Comparison of ENCODE assay signal across 10 cellular contexts in genomic region chr5:99004960-99005359, GRCh38.
DNase-seq lines count a peak whose midpoint lies in the region; ATAC-seq and TF ChIP-seq lines count a peak whose summit lies in the region.
"Had no signal": no experiment of that assay in that cellular context is flagged by ENCODE, and none has a peak within 500 bp of the region (broad histone marks: within the 10 kb centered on the region; RNA-seq: fewer than 3 reads in every experiment).

No MANE protein-coding gene starts in this region.

- H3K79me2 ChIP-seq in smooth muscle cell (ENCODE audit: low read depth): no peaks in the 10 kb centered on the region

- ATAC-seq in GM18520 (IDR thresholded peaks at IDR 0.05; ENCODE audit: unreplicated experiment) (peak; percentile 100), GM21423 (IDR thresholded peaks at IDR 0.05; ENCODE audit: unreplicated experiment) (peak; percentile 100), HG03280 (IDR thresholded peaks at IDR 0.05; ENCODE audit: unreplicated experiment) (peak; percentile 99)

- no peak overlapping the region for H2AFZ ChIP-seq in smooth muscle cell (ENCODE audit: low read depth)

- H3K27ac ChIP-seq in smooth muscle cell (ENCODE audit: low read depth): no peak overlapping the region

- H3K27me3 ChIP-seq in smooth muscle cell (ENCODE audit: low read depth): no peaks in the 10 kb centered on the region

- WGBS in smooth muscle cell (ENCODE audit: low lambda C conversion rate): 100% methylated on average over 1 of the region's 1 CpG

- DNase-seq in glomerular visceral epithelial cell (ENCODE audit: extremely low spot score): peak; percentile 30
- DNase-seq in mucosa of gallbladder (ENCODE audit: low spot score): no peak
- no peak for DNase-seq in SKM-1 treated with dmso at 0.1 percent for 144 hours (lab: John Stamatoyannopoulos, UW; ENCODE audit: unreplicated experiment)
- DNase-seq in NCI-H1048 (lab: John Stamatoyannopoulos, UW): no peak
- no peak for DNase-seq in smooth muscle cell (lab: John Stamatoyannopoulos, UW; ENCODE audit: unreplicated experiment)
- DNase-seq: left cardiac atrium, NCI-H1092 treated with DMSO at 0.1 percent for 48 hours had no signal

- no peak for TF ChIP-seq CTCF in smooth muscle cell (IDR thresholded peaks at IDR 0.05; ENCODE audit: borderline replicate concordance, insufficient read depth, poor library complexity, severe bottlenecking)

- H4K20me1 ChIP-seq in smooth muscle cell (ENCODE audit: low read depth): no peaks in the 10 kb centered on the region

- H3K9me3 ChIP-seq in smooth muscle cell (replicated peaks; ENCODE audit: low read depth): no peaks in the 10 kb centered on the region

- no peak overlapping the region for H3K4me2 ChIP-seq in smooth muscle cell

- no peaks in the 10 kb centered on the region for H3K36me3 ChIP-seq in smooth muscle cell (ENCODE audit: low read depth)

- no peaks in the 10 kb centered on the region for H3F3A ChIP-seq in smooth muscle cell (ENCODE audit: low read depth)

- H3K9ac ChIP-seq in smooth muscle cell (ENCODE audit: low read depth): no peak overlapping the region

- H3K4me1 ChIP-seq in smooth muscle cell (ENCODE audit: low read depth): no peaks in the 10 kb centered on the region

- H3K4me3 ChIP-seq in smooth muscle cell: no peak overlapping the region
